8 cellular contexts compared by ENCODE assay signal in genomic region chr2:70340921-70341765, GRCh38. TPM values are rescaled to one million over a fixed set of nuclear protein-coding genes. Genes with fewer than 3 reads are reported as not detected.
DNase-seq lines count a peak whose midpoint lies in the region; ATAC-seq and TF ChIP-seq lines count a peak whose summit lies in the region.

No MANE protein-coding gene starts in this region.

- H3K4me3 ChIP-seq in epithelial cell of proximal tubule (ENCODE audit: low read depth, low read length): no peak overlapping the region

- no peak for ATAC-seq in HG03521 (IDR thresholded peaks at IDR 0.05; ENCODE audit: unreplicated experiment)

- peak; percentile 79 for TF ChIP-seq CTCF in AG09319 (IDR thresholded peaks at IDR 0.05; ENCODE audit: low read depth, low read length)
- peak; percentile 87 for TF ChIP-seq CTCF in GM12873 (IDR thresholded peaks at IDR 0.05; ENCODE audit: insufficient read depth, low read depth, low read length, missing control alignments)
- peak; percentile 90 for TF ChIP-seq CTCF in epithelial cell of proximal tubule (conservative IDR thresholded peaks at IDR 0.05; ENCODE audit: low read depth, low read length)

- DNase-seq in AG09319 (ENCODE audit: extremely low read depth, low read depth) (no peak), NCI-H2227 (lab: John Stamatoyannopoulos, UW; ENCODE audit: unreplicated experiment) (peak; percentile 65), epithelial cell of proximal tubule (ENCODE audit: low read depth) (no peak), myocyte (ENCODE audit: low read depth) (peak; percentile 49), ureter (ENCODE audit: low spot score) (peak; percentile 45)
- peak; percentile 10 to 33 for DNase-seq in activated CD4-positive, alpha-beta T cell treated with anti-CD3 and anti-CD28 coated beads, Interleukin-2, amount 50 U/mL, for 24 hours (ENCODE audit: low read depth in 1 of 2, low spot score in 1 of 2)

RNA-seq across cellular contexts. Expression of gene FAM136A, which starts 39.3 kb away (rescaled TPM):
- total RNA-seq in epithelial cell of proximal tubule (55.7 and 90.1 TPM in 2 replicates), myocyte (55.8 and 61.9 TPM in 2 replicates), ureter (29.3 TPM)
- polyA plus RNA-seq in myocyte (2012): 34.9 TPM

RNA-seq across cellular contexts. Expression of gene SNRPG, which starts 47.6 kb away (rescaled TPM):
- total RNA-seq in epithelial cell of proximal tubule: 317 and 331 TPM in 2 replicates
- total RNA-seq in myocyte: 76.3 and 78.8 TPM in 2 replicates
- 134 TPM for polyA plus RNA-seq in myocyte (2012)
- total RNA-seq in ureter: 129 TPM

Comparison
In these comparisons a context has a peak if more than half of its experiments do, and no peak if none do; other contexts are left out.
1. DNase-seq: peak in NCI-H2227 (single experiment), activated CD4-positive, alpha-beta T cell treated with anti-CD3 and anti-CD28 coated beads, Interleukin-2, amount 50 U/mL, for 24 hours (2 of 2), myocyte (single experiment) and ureter (single experiment); none in AG09319 (single experiment) and epithelial cell of proximal tubule (single experiment).
2. Peak in every context shown above with its lines, with median percentiles within 50 percentile points of each other: CTCF ChIP-seq.